1 cellular context compared by ENCODE assay signal in genomic region chr1:231423648-231424047, GRCh38.
TF ChIP-seq lines count a peak whose summit lies in the region.

No MANE protein-coding gene starts in this region.

TF ChIP-seq in HepG2, 621 proteins besides CTCF, POLR2A, EP300 and RAD21 (continued from another document and continues in another):
- TF ChIP-seq ZBTB40 (IDR thresholded peaks at IDR 0.05) (peak; percentile 70), ZBTB40 (CRISPR knock-in tag; IDR thresholded peaks at IDR 0.05) (no peak), TP53 (CRISPR knock-in tag; conservative IDR thresholded peaks at IDR 0.05) (no peak), ZNF142 (CRISPR knock-in tag; IDR thresholded peaks at IDR 0.05) (no peak), PRDM4 (CRISPR knock-in tag; IDR thresholded peaks at IDR 0.05; ENCODE audit: borderline replicate concordance) (no peak), TOE1 (CRISPR knock-in tag; IDR thresholded peaks at IDR 0.05) (no peak), ZNF557 (CRISPR knock-in tag; IDR thresholded peaks at IDR 0.05) (no peak), YEATS4 (CRISPR knock-in tag; IDR thresholded peaks at IDR 0.05; ENCODE audit: borderline replicate concordance) (0 out of 2 replicates have a peak, but pooled peaks have one; percentile 27), YEATS2 (CRISPR knock-in tag; IDR thresholded peaks at IDR 0.05; ENCODE audit: borderline replicate concordance) (peak; percentile 58; the same call in 1 of the 2 replicates), ZBTB34 (CRISPR knock-in tag; IDR thresholded peaks at IDR 0.05) (no peak), ZNF34 (CRISPR knock-in tag; IDR thresholded peaks at IDR 0.05; ENCODE audit: borderline replicate concordance) (no peak), SMYD3 (CRISPR knock-in tag; IDR thresholded peaks at IDR 0.05) (0 out of 2 replicates have a peak, but pooled peaks have one; percentile 57), PRPF4 (IDR thresholded peaks at IDR 0.05; ENCODE audit: low read depth, low read length, poor library complexity, severe bottlenecking) (no peak), PHF21A (CRISPR knock-in tag; IDR thresholded peaks at IDR 0.05) (peak; percentile 46; the same call in 1 of the 2 replicates), TBX2 (CRISPR knock-in tag; IDR thresholded peaks at IDR 0.05; ENCODE audit: borderline replicate concordance) (peak; percentile 47; the same call in 1 of the 2 replicates), ZNF790 (CRISPR knock-in tag; IDR thresholded peaks at IDR 0.05; ENCODE audit: borderline replicate concordance) (no peak), HBP1 (CRISPR knock-in tag; IDR thresholded peaks at IDR 0.05; ENCODE audit: low read depth) (no peak), KDM3A (CRISPR knock-in tag; IDR thresholded peaks at IDR 0.05; ENCODE audit: low read depth) (no peak), PATZ1 (CRISPR knock-in tag; IDR thresholded peaks at IDR 0.05) (no peak), MZF1 (CRISPR knock-in tag; IDR thresholded peaks at IDR 0.05; ENCODE audit: borderline replicate concordance) (no peak), ZNF607 (CRISPR knock-in tag; IDR thresholded peaks at IDR 0.05; ENCODE audit: borderline replicate concordance) (no peak), ZNF709 (CRISPR knock-in tag; IDR thresholded peaks at IDR 0.05) (no peak), ZZZ3 (CRISPR knock-in tag; IDR thresholded peaks at IDR 0.05; ENCODE audit: borderline replicate concordance) (no peak), ZFP82 (CRISPR knock-in tag; IDR thresholded peaks at IDR 0.05; ENCODE audit: borderline replicate concordance) (no peak), DMTF1 (CRISPR knock-in tag; IDR thresholded peaks at IDR 0.05) (no peak), MATR3 (CRISPR knock-in tag; IDR thresholded peaks at IDR 0.05) (no peak), NR1H2 (CRISPR knock-in tag; IDR thresholded peaks at IDR 0.05; ENCODE audit: borderline replicate concordance, low read depth) (no peak), GFI1 (CRISPR knock-in tag; IDR thresholded peaks at IDR 0.05; ENCODE audit: borderline replicate concordance) (no peak)
